In the genomic region with DNA sequence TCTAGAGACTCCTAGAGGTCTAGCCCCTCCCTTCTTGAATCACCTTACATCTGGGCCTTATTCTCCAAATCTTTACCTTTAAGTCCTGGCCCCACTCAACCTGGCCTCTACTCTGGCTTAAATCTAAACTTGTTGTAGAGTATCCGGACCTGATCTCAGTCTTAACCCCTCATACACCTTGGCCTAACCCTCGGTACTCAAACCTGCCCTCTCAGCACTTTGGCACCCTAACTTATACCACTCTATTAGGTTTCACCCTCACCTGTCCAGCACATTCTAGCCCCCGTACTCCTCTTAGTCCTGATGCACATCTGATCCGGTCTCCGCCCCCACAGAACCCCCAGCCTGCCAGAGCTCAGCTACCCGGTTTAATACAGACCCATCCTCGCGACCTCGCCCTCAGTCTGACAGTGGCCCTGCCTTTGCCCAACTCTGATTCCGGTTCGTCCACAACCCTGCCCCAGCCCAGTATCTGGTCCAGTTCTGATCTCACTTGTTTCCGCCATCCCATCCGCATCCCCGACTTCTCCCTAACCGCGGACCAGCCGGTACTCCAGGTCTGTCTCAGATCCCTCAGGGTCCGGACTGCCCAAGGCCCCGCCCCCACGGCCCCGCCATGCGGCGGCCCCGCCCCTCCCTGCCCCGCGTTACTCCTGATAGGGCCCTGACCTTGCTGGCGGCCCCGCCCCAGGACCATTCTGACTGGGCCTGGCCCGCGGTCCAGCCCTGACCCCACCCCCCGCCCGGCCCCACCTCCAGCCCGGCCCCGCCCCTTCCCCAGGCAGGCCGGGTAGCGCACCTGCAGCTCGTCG, we compare ENCODE assay signal across 8 cellular contexts.
DNase-seq lines count a peak whose midpoint lies in the region; ATAC-seq lines count a peak whose summit lies in the region.

No MANE protein-coding gene starts in this region.

- DNase-seq in NCI-H226 (peak; percentile 76), iris pigment epithelial cell (ENCODE audit: low read depth) (peak; percentile 90), smooth muscle cell of the brain vasculature (ENCODE audit: low read depth, low spot score) (peak; percentile 76)
- peak; percentile 66 for DNase-seq in central memory CD4-positive, alpha-beta T cell

- ATAC-seq in GM18867 (IDR thresholded peaks at IDR 0.05; ENCODE audit: unreplicated experiment) (peak; percentile 79), HG03135 (IDR thresholded peaks at IDR 0.05; ENCODE audit: unreplicated experiment) (peak; percentile 61), HG03469 (IDR thresholded peaks at IDR 0.05; ENCODE audit: unreplicated experiment) (no peak)
- peak; percentile 90 to 91 for ATAC-seq in activated CD4-positive, CD25-positive, alpha-beta regulatory T cell treated with anti-CD3 and anti-CD28 coated beads, Interleukin-2, amount 50 U/mL, for 24 hours
